ENCODE assay signal across 23 cellular contexts in genomic region chr2:241720099-241720498, GRCh38. TPM values are rescaled to one million over a fixed set of nuclear protein-coding genes. Genes with fewer than 3 reads are reported as not detected.
A peak's percentile ranks its signal among the peaks of the same experiment; 100 is the strongest.
DNase-seq lines count a peak whose midpoint lies in the region; ATAC-seq and TF ChIP-seq lines count a peak whose summit lies in the region.
"Had no signal": no experiment of that assay in that cellular context is flagged by ENCODE, and none has a peak within 500 bp of the region (broad histone marks: within the 10 kb centered on the region; RNA-seq: fewer than 3 reads in every experiment).

No MANE protein-coding gene starts in this region.

- peaks cover 21 to 72% of the 10 kb centered on the region in 2 experiments; a peak in 2 of 3 replicates for H3K36me3 ChIP-seq in HEK293 (ENCODE audit: control insufficient read depth in 2 of 2, insufficient read depth in 1 of 2, low read length in 2 of 2)
- peaks cover 10 to 84% (median 62%) of the 10 kb centered on the region in 4 donors for H3K36me3 ChIP-seq in upper lobe of left lung

- H3K9me3 ChIP-seq in HEK293 (ENCODE audit: control insufficient read depth, insufficient read depth, low read depth, low read length) (no peaks in the 10 kb centered on the region), upper lobe of left lung (peaks cover 0 to 6% (median 2%) of the 10 kb centered on the region in 4 donors)
- H3K9me3 ChIP-seq: HAP-1, SJSA1 had no signal

- H3K27me3 ChIP-seq in upper lobe of left lung: no peaks in the 10 kb centered on the region
- H3K27me3 ChIP-seq: SJSA1 had no signal

- H3K27ac ChIP-seq in HEK293 (ENCODE audit: extremely low read depth, low read depth, low read length) (no peak overlapping the region), upper lobe of left lung (no peak overlapping the region)
- H3K27ac ChIP-seq: PC-9, RWPE1, SJSA1 had no signal

- intact Hi-C loops in Right ventricle myocardium inferior (cut with DNase I): no loop called here
- intact Hi-C loops in cardiac septum (cut with DNase I): no loop called here

- TF ChIP-seq EP300 in upper lobe of left lung (IDR thresholded peaks at IDR 0.05): no peak

- TF ChIP-seq POLR2A in upper lobe of left lung (IDR thresholded peaks at IDR 0.05): no peak

- H3K4me1 ChIP-seq in HEK293 (ENCODE audit: control insufficient read depth, insufficient read depth, low read length) (no peaks in the 10 kb centered on the region), upper lobe of left lung (no peaks in the 10 kb centered on the region)
- H3K4me1 ChIP-seq: HAP-1, SJSA1 had no signal

- CTCF ChIA-PET in HEK293 (lab: Yijun Ruan, JAX): no interaction called here

- DNase-seq in Right ventricle myocardium inferior (ENCODE audit: missing footprints) (no peak), cardiac septum (ENCODE audit: low spot score) (no peak), iPS-NIHi11 (ENCODE audit: low spot score) (peak; percentile 6), upper lobe of left lung (no peak), H4 (ENCODE audit: low spot score) (no peak)
- no peak for DNase-seq in stimulated activated CD4-positive, alpha-beta T cell treated with anti-CD3 and anti-CD28 coated beads, Interleukin-4, amount 100 ng/mL, for 4 hours
- DNase-seq: 8988T, AML-193, EL, GF-D8, KG1, NCI-H1092, NCI-H1436 treated with DMSO at 0.1 percent for 48 hours, NCI-H1930, NCI-H2227 treated with DMSO at 0.1 percent for 48 hours, NCI-H510A, NCI-H748 treated with DMSO at 0.1 percent for 48 hours, PC-9 had no signal

- H3K4me3 ChIP-seq in HEK293 (ENCODE audit: low read depth, low read length) (no peak overlapping the region), upper lobe of left lung (no peak overlapping the region)
- H3K4me3 ChIP-seq: HAP-1, PC-9, SJSA1 had no signal

- TF ChIP-seq CTCF in HEK293 (tag by site-specific recombination; IDR thresholded peaks at IDR 0.05): no peak
- no peak for TF ChIP-seq CTCF in upper lobe of left lung (IDR thresholded peaks at IDR 0.05)

- WGBS in upper lobe of left lung, 2 donors: 96 to 100% methylated on average over 7 to 11 of the region's 19 CpGs

- POLR2A ChIA-PET in HEK293 (lab: Yijun Ruan, JAX): no interaction called here

- peak; percentile 10 for ATAC-seq in Right ventricle myocardium inferior
- peak; percentile 11 to 23 for ATAC-seq in upper lobe of left lung (ENCODE audit: low FRiP score in 2 of 2)
- no peak for ATAC-seq in GM19035 (IDR thresholded peaks at IDR 0.05; ENCODE audit: unreplicated experiment)

TF ChIP-seq in HEK293, 187 proteins besides CTCF, POLR2A, EP300 and RAD21:
- TF ChIP-seq BCL6B (tag by site-specific recombination; IDR thresholded peaks at IDR 0.05) (0 out of 2 replicates have a peak, but pooled peaks have one; percentile 41), ZNF133 (tag by site-specific recombination; IDR thresholded peaks at IDR 0.05) (no peak)

RNA-seq across cellular contexts. Expression of gene D2HGDH, which starts 14.3 kb away (rescaled TPM):
- 19.6 TPM for total RNA-seq in Right ventricle myocardium inferior
- 15.7 TPM for total RNA-seq in cardiac septum
- 100 to 1,000 TPM in 1 of 6 donors, 10 to 100 TPM in 5; 12.5 to 155 (median 35.8) TPM for total RNA-seq in upper lobe of left lung
- 7.2 and 10.4 TPM in 2 replicates for total RNA-seq in H4 (2014; rRNA removed; shearing (Covaris generic))

RNA-seq across cellular contexts. Expression of gene ING5, which starts 18.3 kb away (rescaled TPM):
- total RNA-seq in Right ventricle myocardium inferior: 16.5 TPM
- total RNA-seq in cardiac septum: 14.9 TPM
- 100 to 1,000 TPM in 1 of 6 donors, 10 to 100 TPM in 5; 20.2 to 181 (median 41.5) TPM for total RNA-seq in upper lobe of left lung
- total RNA-seq in H4 (2014; rRNA removed; shearing (Covaris generic)): 9.1 and 21.8 TPM in 2 replicates

RNA-seq across cellular contexts. Expression of gene DTYMK, which starts 33.5 kb away (rescaled TPM):
- total RNA-seq in Right ventricle myocardium inferior: 11.1 TPM
- total RNA-seq in cardiac septum: 10.5 TPM
- 10 to 100 TPM; 10.2 to 43.0 (median 19.6) TPM for total RNA-seq in upper lobe of left lung
- total RNA-seq in H4 (2014; rRNA removed; shearing (Covaris generic)): 87.5 and 96.1 TPM in 2 replicates

RNA-seq across cellular contexts. Expression of gene GAL3ST2, which starts 56.5 kb away (rescaled TPM):
- total RNA-seq in Right ventricle myocardium inferior (not detected), cardiac septum (not detected), upper lobe of left lung (1 to 10 TPM in 1 of 6 donors, under 1 TPM in 2, not detected in 3; 0.59 to 2.1 (median 0.91) TPM)
- not detected in 2 replicates for total RNA-seq in H4 (2014; rRNA removed; shearing (Covaris generic))
- total RNA-seq: SJSA1 had no signal
